Comparison of ENCODE assay signal across 26 cellular contexts in genomic region chr14:35180179-35180578, GRCh38.
"Had no signal": no experiment of that assay in that cellular context is flagged by ENCODE, and none has a peak within 500 bp of the region (broad histone marks: within the 10 kb centered on the region; RNA-seq: fewer than 3 reads in every experiment).

No MANE protein-coding gene starts in this region.

- H3K4me3 ChIP-seq: neural progenitor cell, ovary, psoas muscle, right lobe of liver, sigmoid colon, thoracic aorta, thyroid gland, tibial nerve, upper lobe of left lung, vagina had no signal

- H3K36me3 ChIP-seq: neural progenitor cell, ovary, sigmoid colon, thoracic aorta, thyroid gland, vagina had no signal

- H3K4me1 ChIP-seq: neural progenitor cell, parathyroid adenoma, psoas muscle, right lobe of liver, sigmoid colon, thyroid gland, tibial nerve, upper lobe of left lung, vagina had no signal

- H3K27me3 ChIP-seq: neural progenitor cell, ovary, right lobe of liver, sigmoid colon, thyroid gland, tibial nerve, upper lobe of left lung, vagina had no signal

- H3K9me3 ChIP-seq: ovary, psoas muscle, right lobe of liver, sigmoid colon, thoracic aorta, thyroid gland, tibial nerve, upper lobe of left lung, vagina had no signal

- ATAC-seq: natural killer cell; psoas muscle; right cardiac atrium; right lobe of liver; stimulated activated memory B cell treated with anti-CD40 and anti-IgM and Interleukin-4, amounts not matched to agents 10 μg/mL and 1 μg/mL and 100 μg/mL, for 72 hours; stimulated activated naive CD8-positive, alpha-beta T cell treated with anti-CD3 and anti-CD28 coated beads, Interleukin-15, amount 100 ng/mL, for 72 hours; stimulated activated naive CD8-positive, alpha-beta T cell treated with anti-CD3 and anti-CD28 coated beads, Interleukin-15, Interleukin-2, amounts not matched to agents 100 U/mL and 50 U/mL, for 24 hours had no signal

- DNase-seq: natural killer cell; occipital lobe; ovary; posterior cingulate gyrus; psoas muscle; right cardiac atrium; right lobe of liver; sigmoid colon; small intestine; stimulated activated CD4-positive, alpha-beta T cell treated with anti-CD3 and anti-CD28 coated beads, Interleukin-15, amount 100 ng/mL, for 24 hours; stimulated activated CD4-positive, alpha-beta T cell treated with anti-CD3 and anti-CD28 coated beads, Interleukin-2, amount 100 ng/mL, for 24 hours; stimulated activated CD4-positive, alpha-beta T cell treated with anti-CD3 and anti-CD28 coated beads, Interleukin-2, amount 100 ng/mL, for 48 hours; stimulated activated CD4-positive, alpha-beta T cell treated with anti-CD3 and anti-CD28 coated beads, Interleukin-4, amount 100 ng/mL, for 24 hours; stimulated activated naive CD4-positive, alpha-beta T cell; stimulated activated naive CD8-positive, alpha-beta T cell treated with anti-CD3 and anti-CD28 coated beads, Interleukin-15, amount 100 ng/mL, for 72 hours; stimulated activated naive CD8-positive, alpha-beta T cell treated with anti-CD3 and anti-CD28 coated beads, Interleukin-15, Interleukin-2, amounts not matched to agents 100 U/mL and 50 U/mL, for 24 hours; substantia nigra; thyroid gland; trophoblast cell; upper lobe of left lung had no signal
